9 cellular contexts compared by ENCODE assay signal in genomic region chr18:47141289-47141688, GRCh38.
"Had no signal": no experiment of that assay in that cellular context is flagged by ENCODE, and none has a peak within 500 bp of the region (broad histone marks: within the 10 kb centered on the region; RNA-seq: fewer than 3 reads in every experiment).

No MANE protein-coding gene starts in this region.

- H3K27me3 Mint-ChIP-seq: IgD-negative memory B cell had no signal

- H3K27ac Mint-ChIP-seq: IgD-negative memory B cell had no signal

- H3K4me2 ChIP-seq: KMS-11 had no signal

- H3K9ac ChIP-seq: KMS-11 had no signal

- H3K4me3 ChIP-seq: K562 had no signal

- ATAC-seq: HepG2, K562 had no signal

- H3K4me3 Mint-ChIP-seq: IgD-negative memory B cell had no signal

- FAIRE-seq: HepG2, HTR-8/SVneo, K562 had no signal

- H3K27ac ChIP-seq: HL-60, KMS-11 had no signal

- H3K9me3 Mint-ChIP-seq: IgD-negative memory B cell had no signal

- DNase-seq: IMR-90, KBM-7, KG1 had no signal
